In the genomic region with DNA sequence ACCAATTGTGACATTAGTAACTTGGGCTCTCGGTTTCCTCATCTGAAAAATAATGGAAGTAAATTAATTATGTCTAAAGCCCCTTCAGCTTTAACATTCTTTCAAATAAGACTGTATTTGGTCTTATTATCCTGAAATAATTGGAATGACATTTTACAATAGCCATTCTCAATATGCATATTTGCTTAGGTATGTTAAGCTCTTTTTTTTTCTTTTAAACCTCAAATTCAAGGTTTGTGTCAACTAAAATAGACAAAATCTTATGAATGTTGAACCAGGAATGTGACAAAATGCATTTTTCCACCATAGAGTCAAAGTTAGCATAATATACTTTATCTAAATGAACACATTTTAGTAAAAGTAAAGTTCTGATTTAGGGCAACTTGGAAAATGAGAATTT, we compare ENCODE assay signal across 20 cellular contexts.
"Had no signal": no experiment of that assay in that cellular context is flagged by ENCODE, and none has a peak within 500 bp of the region (broad histone marks: within the 10 kb centered on the region; RNA-seq: fewer than 3 reads in every experiment).

No MANE protein-coding gene starts in this region.

- H3K27ac ChIP-seq: SJSA1, SK-N-MC had no signal

- DNase-seq: Karpas-422, KG1, MG63, NCI-H1092, NCI-H1105 treated with DMSO at 0.1 percent for 48 hours, NCI-H1417 treated with DMSO at 0.1 percent for 48 hours, NCI-H146, NCI-H1694 treated with DMSO at 0.1 percent for 48 hours, NCI-H1930, NCI-H2081, NCI-H2107, NCI-H2227 treated with DMSO at 0.1 percent for 48 hours, NCI-H524, NCI-H69, NCI-H774, Right ventricle myocardium superior, RPMI8226, SIG-M5 had no signal

- H3K4me3 ChIP-seq: MG63, SJSA1, SK-N-MC had no signal

- H3K27me3 ChIP-seq: MG63, SJSA1 had no signal
